Comparison of ENCODE assay signal across 8 cellular contexts in genomic region chr19:3184847-3185481, GRCh38. TPM values are rescaled to one million over a fixed set of nuclear protein-coding genes. Genes with fewer than 3 reads are reported as not detected.
DNase-seq lines count a peak whose midpoint lies in the region; ATAC-seq and TF ChIP-seq lines count a peak whose summit lies in the region.

No MANE protein-coding gene starts in this region.

- no peaks in the 10 kb centered on the region for H3K9me3 Mint-ChIP-seq in memory B cell

- no peaks in the 10 kb centered on the region for H3K9me3 ChIP-seq in WERI-Rb-1 (ENCODE audit: severe bottlenecking)

- H3K36me3 Mint-ChIP-seq in memory B cell: peaks cover 24% of the 10 kb centered on the region

- peaks cover 15% of the 10 kb centered on the region for H3K36me3 ChIP-seq in WERI-Rb-1

- POLR2A ChIA-PET in HEK293T (lab: Yijun Ruan, JAX): interaction anchor here (0.9 to 2.0 kb wide), 2 partner anchors 21 to 234 kb away, joined by 3 to 4 read pairs; no protein-coding TSS in a partner anchor

- no peak for TF ChIP-seq CTCF in WERI-Rb-1 (IDR thresholded peaks at IDR 0.05; ENCODE audit: low read depth, low read length)

- CTCF ChIA-PET in HEK293T (lab: Yijun Ruan, JAX): interaction anchor here (1.7 kb wide), 1 partner anchor 235 kb away, joined by 5 read pairs; no protein-coding TSS in a partner anchor

- DNase-seq in DMS79 (lab: John Stamatoyannopoulos, UW) (peak; percentile 76), HEK293T (ENCODE audit: extremely low spot score) (peak; percentile 68), NCI-H1436 (lab: John Stamatoyannopoulos, UW) (peak; percentile 47), WERI-Rb-1 (peak; percentile 67), dermis blood vessel endothelial cell (peak; percentile 78), memory B cell (ENCODE audit: low spot score in 2 of 2) (no peak), midbrain (lab: John Stamatoyannopoulos, UW) (no peak)
- DNase-seq in stimulated activated naive CD4-positive, alpha-beta T cell (lab: John Stamatoyannopoulos, UW): peak in 5 of 6 experiments; percentile 68 to 90 (median 85)

- H3K4me1 Mint-ChIP-seq in memory B cell: peaks cover 44% of the 10 kb centered on the region

- ATAC-seq in memory B cell (ENCODE audit: low read depth): peak; percentile 25

- peak overlapping the region; percentile 93 for H3K27ac Mint-ChIP-seq in memory B cell

- peak overlapping the region; percentile 100 for H3K4me3 Mint-ChIP-seq in memory B cell

- no peaks in the 10 kb centered on the region for H3K27me3 Mint-ChIP-seq in memory B cell

- peak overlapping the region; percentile 89 for H3K27ac ChIP-seq in WERI-Rb-1

- peak overlapping the region; percentile 65 for H3K4me3 ChIP-seq in WERI-Rb-1 (ENCODE audit: low read depth, low read length)

- H3K27me3 ChIP-seq in WERI-Rb-1 (ENCODE audit: insufficient read depth, low read depth, severe bottlenecking): no peaks in the 10 kb centered on the region

TF ChIP-seq in HEK293T, 16 proteins besides CTCF, POLR2A, EP300 and RAD21:
- no peak for TF ChIP-seq SUZ12 (IDR thresholded peaks at IDR 0.05)
TF ChIP-seq in HEK293T: peak in this region for 0.

RNA-seq across cellular contexts. Expression of gene NCLN, which starts 0.8 kb away (rescaled TPM):
- total RNA-seq in dermis blood vessel endothelial cell: 38.3 and 74.5 TPM in 2 replicates

RNA-seq across cellular contexts. Expression of gene S1PR4, which starts 6.4 kb away (rescaled TPM):
- 2.1 and 2.2 TPM in 2 replicates for total RNA-seq in dermis blood vessel endothelial cell

RNA-seq across cellular contexts. Expression of gene CELF5, which starts 39.5 kb away (rescaled TPM):
- total RNA-seq in dermis blood vessel endothelial cell: not detected in 2 replicates

RNA-seq across cellular contexts. Expression of gene GNA15, which starts 49.1 kb away (rescaled TPM):
- total RNA-seq in dermis blood vessel endothelial cell: under 0.01 and 0.23 TPM in 2 replicates

Comparison
In these comparisons a context has a peak if more than half of its experiments do, and no peak if none do; other contexts are left out.
1. DNase-seq: peak in DMS79 (single experiment), HEK293T (single experiment), NCI-H1436 (single experiment), WERI-Rb-1 (single experiment), dermis blood vessel endothelial cell (single experiment) and stimulated activated naive CD4-positive, alpha-beta T cell (5 of 6); none in memory B cell (0 of 2) and midbrain (single experiment).